Comparison of ENCODE assay signal across 2 cellular contexts in the genomic region with DNA sequence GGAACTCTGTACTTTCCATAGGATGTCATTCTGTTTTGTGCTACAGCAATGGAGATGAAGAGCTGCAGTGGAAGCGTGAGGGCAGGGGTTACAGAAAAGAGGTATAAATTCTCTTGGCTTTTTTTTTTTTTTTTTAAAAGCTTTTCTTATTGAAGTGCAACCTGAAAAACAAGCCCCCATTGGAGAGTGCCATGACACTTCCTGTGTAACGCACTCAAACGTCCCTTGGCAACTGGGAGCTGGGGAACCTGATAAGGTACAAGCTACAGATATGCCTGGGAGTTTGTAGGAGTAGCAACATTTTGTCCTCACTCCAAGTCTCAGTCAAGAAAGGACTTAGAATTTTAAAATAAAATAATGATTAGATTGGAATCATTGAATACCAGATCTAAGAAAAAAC.
A peak's percentile ranks its signal among the peaks of the same experiment; 100 is the strongest.
TF ChIP-seq lines count a peak whose summit lies in the region.

No MANE protein-coding gene starts in this region.

TF ChIP-seq in SK-N-SH, 30 proteins besides CTCF, POLR2A, EP300 and RAD21 (continued from another document):
- TF ChIP-seq RCOR1 (IDR thresholded peaks at IDR 0.05; ENCODE audit: low read length) (no peak), MEF2A (IDR thresholded peaks at IDR 0.05; ENCODE audit: borderline replicate concordance, low read depth) (no peak), SMC3 (IDR thresholded peaks at IDR 0.05; ENCODE audit: low read depth, low read length) (no peak), ELF1 (IDR thresholded peaks at IDR 0.05) (no peak), YY1 (IDR thresholded peaks at IDR 0.05; ENCODE audit: low read depth) (peak; percentile 56; the same call in 1 of the 2 replicates), SIN3A (IDR thresholded peaks at IDR 0.05; ENCODE audit: borderline replicate concordance, low read depth, low read length) (no peak), NRF1 (IDR thresholded peaks at IDR 0.05; ENCODE audit: low read depth, low read length) (no peak), POLR2AphosphoS5 (IDR thresholded peaks at IDR 0.05; ENCODE audit: low read depth, low read length) (no peak), EZH2phosphoT487 (IDR thresholded peaks at IDR 0.05; ENCODE audit: borderline replicate concordance, low read depth) (no peak), GABPA (IDR thresholded peaks at IDR 0.05; ENCODE audit: low read depth) (peak; percentile 56), GATA2 (CRISPR knock-in tag; IDR thresholded peaks at IDR 0.05) (no peak), CHD2 (IDR thresholded peaks at IDR 0.05; ENCODE audit: low read length, partially characterized antibody) (no peak)
- TF ChIP-seq, protein P1, sequence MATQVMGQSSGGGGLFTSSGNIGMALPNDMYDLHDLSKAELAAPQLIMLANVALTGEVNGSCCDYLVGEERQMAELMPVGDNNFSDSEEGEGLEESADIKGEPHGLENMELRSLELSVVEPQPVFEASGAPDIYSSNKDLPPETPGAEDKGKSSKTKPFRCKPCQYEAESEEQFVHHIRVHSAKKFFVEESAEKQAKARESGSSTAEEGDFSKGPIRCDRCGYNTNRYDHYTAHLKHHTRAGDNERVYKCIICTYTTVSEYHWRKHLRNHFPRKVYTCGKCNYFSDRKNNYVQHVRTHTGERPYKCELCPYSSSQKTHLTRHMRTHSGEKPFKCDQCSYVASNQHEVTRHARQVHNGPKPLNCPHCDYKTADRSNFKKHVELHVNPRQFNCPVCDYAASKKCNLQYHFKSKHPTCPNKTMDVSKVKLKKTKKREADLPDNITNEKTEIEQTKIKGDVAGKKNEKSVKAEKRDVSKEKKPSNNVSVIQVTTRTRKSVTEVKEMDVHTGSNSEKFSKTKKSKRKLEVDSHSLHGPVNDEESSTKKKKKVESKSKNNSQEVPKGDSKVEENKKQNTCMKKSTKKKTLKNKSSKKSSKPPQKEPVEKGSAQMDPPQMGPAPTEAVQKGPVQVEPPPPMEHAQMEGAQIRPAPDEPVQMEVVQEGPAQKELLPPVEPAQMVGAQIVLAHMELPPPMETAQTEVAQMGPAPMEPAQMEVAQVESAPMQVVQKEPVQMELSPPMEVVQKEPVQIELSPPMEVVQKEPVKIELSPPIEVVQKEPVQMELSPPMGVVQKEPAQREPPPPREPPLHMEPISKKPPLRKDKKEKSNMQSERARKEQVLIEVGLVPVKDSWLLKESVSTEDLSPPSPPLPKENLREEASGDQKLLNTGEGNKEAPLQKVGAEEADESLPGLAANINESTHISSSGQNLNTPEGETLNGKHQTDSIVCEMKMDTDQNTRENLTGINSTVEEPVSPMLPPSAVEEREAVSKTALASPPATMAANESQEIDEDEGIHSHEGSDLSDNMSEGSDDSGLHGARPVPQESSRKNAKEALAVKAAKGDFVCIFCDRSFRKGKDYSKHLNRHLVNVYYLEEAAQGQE (IDR thresholded peaks at IDR 0.05; ENCODE audit: low read depth, low read length), result no peak
- TF ChIP-seq, protein P2, sequence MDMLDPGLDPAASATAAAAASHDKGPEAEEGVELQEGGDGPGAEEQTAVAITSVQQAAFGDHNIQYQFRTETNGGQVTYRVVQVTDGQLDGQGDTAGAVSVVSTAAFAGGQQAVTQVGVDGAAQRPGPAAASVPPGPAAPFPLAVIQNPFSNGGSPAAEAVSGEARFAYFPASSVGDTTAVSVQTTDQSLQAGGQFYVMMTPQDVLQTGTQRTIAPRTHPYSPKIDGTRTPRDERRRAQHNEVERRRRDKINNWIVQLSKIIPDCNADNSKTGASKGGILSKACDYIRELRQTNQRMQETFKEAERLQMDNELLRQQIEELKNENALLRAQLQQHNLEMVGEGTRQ (IDR thresholded peaks at IDR 0.05; ENCODE audit: borderline replicate concordance, low read depth, low read length), result no peak
- TF ChIP-seq, protein P3, sequence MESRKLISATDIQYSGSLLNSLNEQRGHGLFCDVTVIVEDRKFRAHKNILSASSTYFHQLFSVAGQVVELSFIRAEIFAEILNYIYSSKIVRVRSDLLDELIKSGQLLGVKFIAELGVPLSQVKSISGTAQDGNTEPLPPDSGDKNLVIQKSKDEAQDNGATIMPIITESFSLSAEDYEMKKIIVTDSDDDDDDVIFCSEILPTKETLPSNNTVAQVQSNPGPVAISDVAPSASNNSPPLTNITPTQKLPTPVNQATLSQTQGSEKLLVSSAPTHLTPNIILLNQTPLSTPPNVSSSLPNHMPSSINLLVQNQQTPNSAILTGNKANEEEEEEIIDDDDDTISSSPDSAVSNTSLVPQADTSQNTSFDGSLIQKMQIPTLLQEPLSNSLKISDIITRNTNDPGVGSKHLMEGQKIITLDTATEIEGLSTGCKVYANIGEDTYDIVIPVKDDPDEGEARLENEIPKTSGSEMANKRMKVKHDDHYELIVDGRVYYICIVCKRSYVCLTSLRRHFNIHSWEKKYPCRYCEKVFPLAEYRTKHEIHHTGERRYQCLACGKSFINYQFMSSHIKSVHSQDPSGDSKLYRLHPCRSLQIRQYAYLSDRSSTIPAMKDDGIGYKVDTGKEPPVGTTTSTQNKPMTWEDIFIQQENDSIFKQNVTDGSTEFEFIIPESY (IDR thresholded peaks at IDR 0.05; ENCODE audit: borderline replicate concordance, low read depth), result no peak

TF ChIP-seq in GM12878, 131 proteins besides CTCF, POLR2A, EP300 and RAD21:
- TF ChIP-seq, protein P4, sequence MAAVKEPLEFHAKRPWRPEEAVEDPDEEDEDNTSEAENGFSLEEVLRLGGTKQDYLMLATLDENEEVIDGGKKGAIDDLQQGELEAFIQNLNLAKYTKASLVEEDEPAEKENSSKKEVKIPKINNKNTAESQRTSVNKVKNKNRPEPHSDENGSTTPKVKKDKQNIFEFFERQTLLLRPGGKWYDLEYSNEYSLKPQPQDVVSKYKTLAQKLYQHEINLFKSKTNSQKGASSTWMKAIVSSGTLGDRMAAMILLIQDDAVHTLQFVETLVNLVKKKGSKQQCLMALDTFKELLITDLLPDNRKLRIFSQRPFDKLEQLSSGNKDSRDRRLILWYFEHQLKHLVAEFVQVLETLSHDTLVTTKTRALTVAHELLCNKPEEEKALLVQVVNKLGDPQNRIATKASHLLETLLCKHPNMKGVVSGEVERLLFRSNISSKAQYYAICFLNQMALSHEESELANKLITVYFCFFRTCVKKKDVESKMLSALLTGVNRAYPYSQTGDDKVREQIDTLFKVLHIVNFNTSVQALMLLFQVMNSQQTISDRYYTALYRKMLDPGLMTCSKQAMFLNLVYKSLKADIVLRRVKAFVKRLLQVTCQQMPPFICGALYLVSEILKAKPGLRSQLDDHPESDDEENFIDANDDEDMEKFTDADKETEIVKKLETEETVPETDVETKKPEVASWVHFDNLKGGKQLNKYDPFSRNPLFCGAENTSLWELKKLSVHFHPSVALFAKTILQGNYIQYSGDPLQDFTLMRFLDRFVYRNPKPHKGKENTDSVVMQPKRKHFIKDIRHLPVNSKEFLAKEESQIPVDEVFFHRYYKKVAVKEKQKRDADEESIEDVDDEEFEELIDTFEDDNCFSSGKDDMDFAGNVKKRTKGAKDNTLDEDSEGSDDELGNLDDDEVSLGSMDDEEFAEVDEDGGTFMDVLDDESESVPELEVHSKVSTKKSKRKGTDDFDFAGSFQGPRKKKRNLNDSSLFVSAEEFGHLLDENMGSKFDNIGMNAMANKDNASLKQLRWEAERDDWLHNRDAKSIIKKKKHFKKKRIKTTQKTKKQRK (IDR thresholded peaks at IDR 0.05; ENCODE audit: low read depth, low read length), result no peak
- no peak for TF ChIP-seq YBX1 (IDR thresholded peaks at IDR 0.05)
- TF ChIP-seq SIX5 (IDR thresholded peaks at IDR 0.05; ENCODE audit: low read depth, low read length, severe bottlenecking), result peak; percentile 20
- peak; percentile 55; the same call in 1 of the 2 replicates for TF ChIP-seq GABPA (IDR thresholded peaks at IDR 0.05; ENCODE audit: low read depth)
- peak; percentile 60; the same call in 1 of the 2 replicates for TF ChIP-seq YY1 (IDR thresholded peaks at IDR 0.05; ENCODE audit: low read depth, low read length)
